Comparison of ENCODE assay signal across 8 cellular contexts in the genomic region with DNA sequence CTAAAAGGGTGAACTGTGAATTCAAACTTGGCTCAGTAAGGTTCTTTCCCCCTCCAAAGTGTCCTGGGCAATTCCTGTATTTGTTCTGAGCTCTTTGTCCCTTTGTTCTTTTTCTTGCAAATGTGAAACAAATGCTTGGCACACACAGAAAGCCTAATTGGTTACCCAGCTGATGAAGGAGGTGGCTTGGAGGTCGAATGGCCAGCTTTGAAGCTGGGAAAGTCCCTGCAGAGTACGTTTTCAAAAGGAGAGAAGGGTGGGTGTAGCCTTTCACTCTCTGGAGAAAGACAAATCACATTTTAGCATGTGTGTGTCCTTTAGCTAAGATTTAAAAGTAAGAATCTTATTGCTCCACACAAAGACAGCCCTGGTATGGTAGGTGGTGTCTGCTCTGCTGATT.
DNase-seq lines count a peak whose midpoint lies in the region; ATAC-seq lines count a peak whose summit lies in the region.

No MANE protein-coding gene starts in this region.

- H3K18ac ChIP-seq in mesendoderm (ENCODE audit: low read length): no peak overlapping the region

- H3K27ac Mint-ChIP-seq in CD8-positive, alpha-beta memory T cell: no peak overlapping the region

- no peak overlapping the region for H3K4ac ChIP-seq in mesendoderm (ENCODE audit: low read depth, low read length)

- no peak overlapping the region for H3K23ac ChIP-seq in mesendoderm (ENCODE audit: low read length)

- CTCF ChIA-PET in CD8-positive, alpha-beta memory T cell (lab: Charles Lee): no interaction called here

- H3K9ac ChIP-seq in iPS-20b (ENCODE audit: low read depth, low read length) (peak overlapping the region; percentile 52; the same call in 1 of the 2 replicates), mesendoderm (ENCODE audit: low read length) (no peak overlapping the region)

- H2BK15ac ChIP-seq in mesendoderm (replicated peaks; ENCODE audit: low read depth): no peak overlapping the region

- no peaks in the 10 kb centered on the region for H3K79me2 ChIP-seq in mesendoderm (ENCODE audit: control insufficient read depth, insufficient read depth, low read length)

- H4K5ac ChIP-seq in mesendoderm (ENCODE audit: low read length): no peak overlapping the region

- intact Hi-C loops in sciatic nerve (cut with DNase I): no loop called here

- H3K79me1 ChIP-seq in mesendoderm (ENCODE audit: low read length): no peaks in the 10 kb centered on the region

- H2AK5ac ChIP-seq in mesendoderm (ENCODE audit: low read length): no peak overlapping the region

- no peak overlapping the region for H3K4me3 Mint-ChIP-seq in CD8-positive, alpha-beta memory T cell

- DNase-seq in CD8-positive, alpha-beta memory T cell: no peak
- DNase-seq in sciatic nerve (ENCODE audit: low spot score): no peak
- DNase-seq in SW480 (ENCODE audit: low spot score): no peak
- no peak for DNase-seq in mesendoderm

- H3K36me3 ChIP-seq in iPS-20b (ENCODE audit: insufficient read depth, low read depth, low read length) (no peaks in the 10 kb centered on the region), mesendoderm (ENCODE audit: control insufficient read depth, insufficient read depth, low read length) (no peaks in the 10 kb centered on the region)
- H3K36me3 ChIP-seq in CD8-positive, alpha-beta memory T cell (ENCODE audit: insufficient read depth, low read length): no peaks in the 10 kb centered on the region

- no peaks in the 10 kb centered on the region for H3K4me1 Mint-ChIP-seq in CD8-positive, alpha-beta memory T cell

- H3K36me3 Mint-ChIP-seq in CD8-positive, alpha-beta memory T cell: no peaks in the 10 kb centered on the region

- H3K9me3 ChIP-seq in iPS-20b (ENCODE audit: insufficient read depth, low read depth, low read length): no peaks in the 10 kb centered on the region
- no peaks in the 10 kb centered on the region for H3K9me3 ChIP-seq in CD8-positive, alpha-beta memory T cell (ENCODE audit: low read length)

- POLR2A ChIA-PET in CD8-positive, alpha-beta memory T cell (lab: Charles Lee): no interaction called here

- H4K8ac ChIP-seq in mesendoderm (ENCODE audit: low read depth, low read length): no peak overlapping the region

- peak overlapping the region; percentile 32; the same call in 1 of the 2 replicates for H3K4me3 ChIP-seq in iPS-20b (ENCODE audit: low read length)
- no peak overlapping the region for H3K4me3 ChIP-seq in CD8-positive, alpha-beta memory T cell (ENCODE audit: low read length)
- no peak overlapping the region for H3K4me3 ChIP-seq in mesendoderm (ENCODE audit: low read length)

- H2BK120ac ChIP-seq in mesendoderm (ENCODE audit: low read depth, low read length): no peak overlapping the region

- H3K27me3 ChIP-seq in iPS-20b (ENCODE audit: insufficient read depth, low read length) (no peaks in the 10 kb centered on the region), mesendoderm (ENCODE audit: insufficient read depth, low read length, poor library complexity) (no peaks in the 10 kb centered on the region)
- H3K27me3 ChIP-seq in CD8-positive, alpha-beta memory T cell (ENCODE audit: insufficient read depth, low read length, poor library complexity, severe bottlenecking): no peaks in the 10 kb centered on the region

- no CpG with 5 or more reads among the region's 2 CpGs for whole genome bisulfite sequencing in mesendoderm (ENCODE audit: extremely low coverage, insufficient coverage, low lambda C conversion rate)

- no peak overlapping the region for H3K56ac ChIP-seq in mesendoderm (ENCODE audit: low read length)

- H3K4me1 ChIP-seq in iPS-20b (ENCODE audit: insufficient read depth, low read length) (peaks cover 37% of the 10 kb centered on the region; the same call in 1 of the 2 replicates), mesendoderm (ENCODE audit: control insufficient read depth, low read depth, low read length) (no peaks in the 10 kb centered on the region)
- no peaks in the 10 kb centered on the region for H3K4me1 ChIP-seq in CD8-positive, alpha-beta memory T cell (ENCODE audit: insufficient read depth, low read length)

- H2BK5ac ChIP-seq in mesendoderm (ENCODE audit: low read length): no peak overlapping the region

- H3K9me3 Mint-ChIP-seq in CD8-positive, alpha-beta memory T cell: no peaks in the 10 kb centered on the region

- no peak overlapping the region for H3K4me2 ChIP-seq in mesendoderm (ENCODE audit: low read length)

- ATAC-seq in GM18873 (IDR thresholded peaks at IDR 0.05; ENCODE audit: low FRiP score, unreplicated experiment) (peak; percentile 69), GM21737 (IDR thresholded peaks at IDR 0.05; ENCODE audit: unreplicated experiment) (peak; percentile 54), HG03565 (IDR thresholded peaks at IDR 0.05; ENCODE audit: unreplicated experiment) (peak; percentile 71), sciatic nerve (no peak)

- peaks cover 7% of the 10 kb centered on the region in 2 donors for H3K27me3 Mint-ChIP-seq in CD8-positive, alpha-beta memory T cell

- peak overlapping the region; percentile 59 for H3K27ac ChIP-seq in iPS-20b (ENCODE audit: low read length)
- H3K27ac ChIP-seq in CD8-positive, alpha-beta memory T cell (ENCODE audit: low read depth, low read length): no peak overlapping the region
- H3K27ac ChIP-seq in mesendoderm (ENCODE audit: low read depth, low read length): no peak overlapping the region
